Comparison of ENCODE assay signal across 8 cellular contexts in genomic region chr17:49434821-49435581, GRCh38. TPM values are rescaled to one million over a fixed set of nuclear protein-coding genes. Genes with fewer than 3 reads are reported as not detected.
DNase-seq lines count a peak whose midpoint lies in the region; ATAC-seq and TF ChIP-seq lines count a peak whose summit lies in the region.

No MANE protein-coding gene starts in this region.

- no peaks in the 10 kb centered on the region for H3K9me3 ChIP-seq in OCI-LY7 (ENCODE audit: low read length)
- no peaks in the 10 kb centered on the region for H3K9me3 ChIP-seq in gastrocnemius medialis

- H3K4me1 ChIP-seq in OCI-LY7 (ENCODE audit: insufficient read depth, low read length, poor library complexity, severe bottlenecking), result peaks cover 21% of the 10 kb centered on the region
- H3K4me1 ChIP-seq in gastrocnemius medialis, result no peaks in the 10 kb centered on the region

- no peaks in the 10 kb centered on the region for H3K9me2 ChIP-seq in OCI-LY7 (ENCODE audit: insufficient read depth, low read length)

- TF ChIP-seq POLR2A in gastrocnemius medialis (IDR thresholded peaks at IDR 0.05), result no peak

- CTCF ChIA-PET in OCI-LY7 (lab: Charles Lee; ENCODE audit: unreplicated experiment), result interaction anchor here (2.3 kb wide), 1 partner anchor 121 kb away, joined by 13 read pairs; no protein-coding TSS in a partner anchor

- in situ Hi-C loops in GM13976 (cut with MboI; ENCODE audit: low sequenced_read_pairs, unreplicated experiment) (loop anchor here (10.0 kb wide), 1 partner anchor 120 kb away; no protein-coding TSS in a partner anchor), gastrocnemius medialis (cut with MboI; ENCODE audit: low sequenced_read_pairs in 4 of 4) (loop anchor here (10.0 kb wide), 3 partner anchors 110 to 130 kb away; no protein-coding TSS in a partner anchor)

- peaks cover 3% of the 10 kb centered on the region for H3K9me3 Mint-ChIP-seq in glutamatergic neuron (ENCODE audit: unreplicated experiment)

- no peaks in the 10 kb centered on the region for H3K36me3 Mint-ChIP-seq in glutamatergic neuron (ENCODE audit: unreplicated experiment)

- H4K20me1 ChIP-seq in OCI-LY7 (ENCODE audit: insufficient read depth, low read length), result no peaks in the 10 kb centered on the region

- intact Hi-C loops in OCI-LY7 (cut with micrococcal nuclease; ENCODE audit: unreplicated experiment) (loop anchor here (1.0 to 5.0 kb wide), 3 partner anchors 62 to 262 kb away; partner anchors contain the start of gene NGFR), gastrocnemius medialis (cut with DNase I; ENCODE audit: low total_unique reads) (loop anchor here (1.0 to 5.0 kb wide), 2 partner anchors 62 to 112 kb away; partner anchors contain the start of gene NGFR)

- H3K4me3 ChIP-seq in AG10803 (ENCODE audit: low read length) (no peak overlapping the region), OCI-LY7 (ENCODE audit: low read depth, low read length, poor library complexity, severe bottlenecking) (no peak overlapping the region), gastrocnemius medialis (no peak overlapping the region)

- no peaks in the 10 kb centered on the region for H3K79me2 ChIP-seq in OCI-LY7 (ENCODE audit: insufficient read depth, low read depth, low read length)

- peak; percentile 43 for DNase-seq in AG10803 (ENCODE audit: low read depth)
- DNase-seq in GM13976 (ENCODE audit: low spot score), result peak; percentile 84
- peak; percentile 63 for DNase-seq in OCI-LY7 (ENCODE audit: low spot score)
- peak; percentile 47 for DNase-seq in activated naive CD4-positive, alpha-beta T cell treated with Interleukin-2 at 50 U/mL for 16 hours
- DNase-seq in glutamatergic neuron, result peak; percentile 47
- peak in 1 of 2 donors; percentile 31 for DNase-seq in gastrocnemius medialis
- DNase-seq in activated CD4-positive, CD25-positive, alpha-beta regulatory T cell treated with anti-CD3 and anti-CD28 coated beads, Interleukin-2, amount 50 U/mL, for 72 hours, result no peak

- H3K36me3 ChIP-seq in OCI-LY7 (ENCODE audit: insufficient read depth, low read length) (no peaks in the 10 kb centered on the region), gastrocnemius medialis (no peaks in the 10 kb centered on the region)

- no peak overlapping the region for H3K27ac Mint-ChIP-seq in glutamatergic neuron (ENCODE audit: unreplicated experiment)

- H2AFZ ChIP-seq in OCI-LY7 (ENCODE audit: low read length), result no peak overlapping the region

- H3K27me3 ChIP-seq in gastrocnemius medialis, result peaks cover 4 to 11% (median 10%) of the 10 kb centered on the region in 3 donors

- peaks cover 6% of the 10 kb centered on the region for H3K4me1 Mint-ChIP-seq in glutamatergic neuron (ENCODE audit: low read depth, unreplicated experiment)

- no TSS peak for BruUV-seq in OCI-LY7 (replicated peaks; lab: Mats Ljungman, UMichigan)

- TF ChIP-seq CTCF in AG10803 (conservative IDR thresholded peaks at IDR 0.05; ENCODE audit: low read length) (peak; percentile 77), GM13976 (IDR thresholded peaks at IDR 0.05; ENCODE audit: borderline replicate concordance, control extremely low read depth, extremely low read depth, insufficient read depth, missing control alignments) (peak; percentile 55), OCI-LY7 (conservative IDR thresholded peaks at IDR 0.05; ENCODE audit: low read length) (peak; percentile 83), glutamatergic neuron (IDR thresholded peaks at IDR 0.05; ENCODE audit: partially characterized antibody, unreplicated experiment) (peak; percentile 94), gastrocnemius medialis (IDR thresholded peaks at IDR 0.05 in 4 of 5, conservative IDR thresholded peaks at IDR 0.05 in 1 of 5) (peak in 4 of 5 experiments; percentile 63 to 79 (median 68))

- H3K27me3 Mint-ChIP-seq in glutamatergic neuron (ENCODE audit: unreplicated experiment), result peaks cover 11% of the 10 kb centered on the region

- peak; percentile 68 to 78 for ATAC-seq in gastrocnemius medialis
- ATAC-seq in HG03442 (IDR thresholded peaks at IDR 0.05; ENCODE audit: unreplicated experiment), result no peak

- POLR2A ChIA-PET in OCI-LY7 (lab: Charles Lee), result no interaction called here

- no peak overlapping the region for H3K27ac ChIP-seq in OCI-LY7 (ENCODE audit: low read depth, low read length, poor library complexity, severe bottlenecking)
- H3K27ac ChIP-seq in gastrocnemius medialis, result no peak overlapping the region

- H3K4me2 ChIP-seq in OCI-LY7 (ENCODE audit: low read length), result no peak overlapping the region

- H3K4me3 Mint-ChIP-seq in glutamatergic neuron (ENCODE audit: unreplicated experiment), result no peak overlapping the region

RNA-seq across cellular contexts. Expression of gene PHB1, which starts 20.3 kb away (rescaled TPM):
- total RNA-seq in OCI-LY7 (2014; rRNA removed; shearing (Covaris generic)), result 131 and 137 TPM in 2 replicates
- total RNA-seq in OCI-LY7 (2022) (175 and 217 TPM in 2 replicates), glutamatergic neuron (ENCODE audit: unreplicated experiment) (134 TPM), gastrocnemius medialis (100 to 1,000 TPM; 102 to 137 (median 116) TPM)
